8 cellular contexts compared by ENCODE assay signal in the genomic region with DNA sequence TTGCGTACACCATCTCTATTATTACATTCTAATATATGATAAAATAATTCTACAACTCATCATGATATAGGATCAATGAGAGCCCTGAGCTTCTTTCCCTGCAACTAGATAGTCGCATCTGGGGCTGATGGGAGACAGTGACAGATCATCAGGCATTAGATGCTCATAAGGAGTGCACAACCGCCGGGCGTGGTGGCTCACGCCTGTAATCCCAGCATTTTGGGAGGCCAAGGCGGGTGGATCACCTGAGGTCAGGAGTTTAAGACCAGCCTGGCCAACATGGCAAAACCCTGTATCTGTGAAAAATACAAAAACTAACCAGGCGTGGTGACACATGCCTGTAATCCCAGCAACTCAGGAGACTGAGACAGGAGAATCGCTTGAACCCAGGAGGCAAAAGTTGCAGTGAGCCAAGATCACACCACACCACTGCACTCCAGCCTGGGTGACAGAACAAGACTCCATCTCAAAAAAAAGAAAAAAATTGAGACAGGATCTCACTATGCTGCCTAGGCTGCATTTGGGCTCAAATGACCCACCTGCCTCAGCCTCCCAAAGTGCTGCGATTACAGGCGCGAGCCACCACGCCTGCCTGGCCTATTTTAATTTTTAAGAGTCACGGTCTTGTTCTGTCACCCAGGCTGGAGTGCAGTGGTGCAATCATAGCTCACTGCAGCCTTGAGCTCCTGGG. TPM values are rescaled to one million over a fixed set of nuclear protein-coding genes. Genes with fewer than 3 reads are reported as not detected.
DNase-seq lines count a peak whose midpoint lies in the region; ATAC-seq and TF ChIP-seq lines count a peak whose summit lies in the region.
"Not testable (repeated sequence)": the region's sequence is repeated elsewhere in the genome, so short reads cannot be mapped to it uniquely, and the experiment has no call there.

No MANE protein-coding gene starts in this region.

- H3K27me3 Mint-ChIP-seq in CD4-positive, CD25-positive, alpha-beta regulatory T cell; activated CD4-positive, alpha-beta T cell treated with anti-CD3 and anti-CD28 coated beads, Interleukin-2, amount 10 ng/mL, durations not matched to agents 24 days and 14 days: not testable (repeated sequence)
- peaks cover 35% of the 10 kb centered on the region for H3K27me3 Mint-ChIP-seq in activated naive CD8-positive, alpha-beta T cell treated with anti-CD3 and anti-CD28 coated beads for 36 hours

- peaks cover 26% of the 10 kb centered on the region for H3F3A ChIP-seq in PC-3 (ENCODE audit: low read length, unreplicated experiment)

- peak; percentile 42 for TF ChIP-seq POLR2A in GM19099 (IDR thresholded peaks at IDR 0.05; ENCODE audit: extremely low read depth, insufficient read length, low read depth)
- TF ChIP-seq POLR2A in esophagus muscularis mucosa (IDR thresholded peaks at IDR 0.05; ENCODE audit: low read depth): not testable (repeated sequence)

- not testable (repeated sequence) for H2BK15ac ChIP-seq in mesendoderm (replicated peaks; ENCODE audit: low read depth)

- peak overlapping the region in 3 of 4 donors; percentile 49 to 97 (median 53) for H3K4me3 Mint-ChIP-seq in CD4-positive, CD25-positive, alpha-beta regulatory T cell
- not testable (repeated sequence) for H3K4me3 Mint-ChIP-seq in activated CD4-positive, alpha-beta T cell treated with anti-CD3 and anti-CD28 coated beads, Interleukin-2, amount 10 ng/mL, durations not matched to agents 24 days and 14 days
- H3K4me3 Mint-ChIP-seq in activated naive CD8-positive, alpha-beta T cell treated with anti-CD3 and anti-CD28 coated beads for 36 hours: peak overlapping the region; percentile 58

- not testable (repeated sequence) for H3K18ac ChIP-seq in mesendoderm (ENCODE audit: low read length)

- not testable (repeated sequence) for H3K4me3 ChIP-seq in CD4-positive, CD25-positive, alpha-beta regulatory T cell (ENCODE audit: low read depth, low read length); PC-3 (ENCODE audit: low read length); esophagus muscularis mucosa; mesendoderm (ENCODE audit: low read length)

- peaks cover 45% of the 10 kb centered on the region for H4K20me1 ChIP-seq in PC-3 (ENCODE audit: low read length)

- not testable (repeated sequence) for H3K79me1 ChIP-seq in mesendoderm (ENCODE audit: low read length)

- H3K4me1 ChIP-seq in CD4-positive, CD25-positive, alpha-beta regulatory T cell (ENCODE audit: control insufficient read depth, insufficient read depth, low read length, poor library complexity, severe bottlenecking): peaks cover 34% of the 10 kb centered on the region
- H3K4me1 ChIP-seq in PC-3 (ENCODE audit: insufficient read depth, low read length): peaks cover 11% of the 10 kb centered on the region
- peaks cover 10 to 28% (median 25%) of the 10 kb centered on the region in 4 donors for H3K4me1 ChIP-seq in esophagus muscularis mucosa
- H3K4me1 ChIP-seq in mesendoderm (ENCODE audit: control insufficient read depth, low read depth, low read length): not testable (repeated sequence)

- H3K9me3 ChIP-seq in CD4-positive, CD25-positive, alpha-beta regulatory T cell (ENCODE audit: control insufficient read depth in 2 of 2, low read length in 2 of 2); PC-3 (ENCODE audit: low read length); esophagus muscularis mucosa: not testable (repeated sequence)

- CTCF ChIA-PET in PC-3 (lab: Charles Lee): not testable (repeated sequence)

- not testable (repeated sequence) for TF ChIP-seq CTCF in PC-3 (conservative IDR thresholded peaks at IDR 0.05; ENCODE audit: low read depth, low read length); esophagus muscularis mucosa (IDR thresholded peaks at IDR 0.05)

- not testable (repeated sequence) for H2AK5ac ChIP-seq in mesendoderm (ENCODE audit: low read length)

- H3K9me3 Mint-ChIP-seq in CD4-positive, CD25-positive, alpha-beta regulatory T cell; activated CD4-positive, alpha-beta T cell treated with anti-CD3 and anti-CD28 coated beads, Interleukin-2, amount 10 ng/mL, durations not matched to agents 24 days and 14 days; activated naive CD8-positive, alpha-beta T cell treated with anti-CD3 and anti-CD28 coated beads for 36 hours: not testable (repeated sequence)

- not testable (repeated sequence) for H4K5ac ChIP-seq in mesendoderm (ENCODE audit: low read length)

- H3K27ac Mint-ChIP-seq in CD4-positive, CD25-positive, alpha-beta regulatory T cell: peak overlapping the region; percentile 67 to 97 (median 78)
- H3K27ac Mint-ChIP-seq in activated CD4-positive, alpha-beta T cell treated with anti-CD3 and anti-CD28 coated beads, Interleukin-2, amount 10 ng/mL, durations not matched to agents 24 days and 14 days: peak overlapping the region; percentile 49
- H3K27ac Mint-ChIP-seq in activated naive CD8-positive, alpha-beta T cell treated with anti-CD3 and anti-CD28 coated beads for 36 hours: peak overlapping the region; percentile 96

- not testable (repeated sequence) for H3K56ac ChIP-seq in mesendoderm (ENCODE audit: low read length)

- not testable (repeated sequence) for H3K27ac ChIP-seq in CD4-positive, CD25-positive, alpha-beta regulatory T cell (ENCODE audit: insufficient read depth, low read length, poor library complexity, severe bottlenecking); PC-3 (ENCODE audit: low read length); mesendoderm (ENCODE audit: low read depth, low read length)
- peak overlapping the region; percentile 100 for H3K27ac ChIP-seq in esophagus muscularis mucosa (replicated peaks in 1 of 4)

- WGBS in esophagus muscularis mucosa: 75% methylated on average over 13 of the region's 14 CpGs
- no CpG with 5 or more reads among the region's 14 CpGs for WGBS in mesendoderm (ENCODE audit: extremely low coverage, insufficient coverage, low lambda C conversion rate)

- intact Hi-C loops in PC-3 (cut with micrococcal nuclease); activated CD4-positive, alpha-beta T cell treated with anti-CD3 and anti-CD28 coated beads, Interleukin-2, amount 10 ng/mL, durations not matched to agents 24 days and 14 days (cut with micrococcal nuclease); esophagus muscularis mucosa (cut with DNase I): not testable (repeated sequence)

- peak in 2 of 3 donors; percentile 26 to 41 for DNase-seq in CD4-positive, CD25-positive, alpha-beta regulatory T cell
- not testable (repeated sequence) for DNase-seq in PC-3; activated naive CD8-positive, alpha-beta T cell treated with anti-CD3 and anti-CD28 coated beads for 36 hours; esophagus muscularis mucosa (ENCODE audit: extremely low spot score)
- peak; percentile 73 for DNase-seq in activated CD4-positive, alpha-beta T cell treated with anti-CD3 and anti-CD28 coated beads, Interleukin-2, amount 10 ng/mL, durations not matched to agents 24 days and 14 days
- DNase-seq in mesendoderm: peak; percentile 37
- DNase-seq in stimulated activated CD4-positive, alpha-beta T cell treated with anti-CD3 and anti-CD28 coated beads, Interleukin-2, amount 100 ng/mL, for 48 hours: peak; percentile 20 to 38

- H3K36me3 Mint-ChIP-seq in CD4-positive, CD25-positive, alpha-beta regulatory T cell: peaks cover 30% of the 10 kb centered on the region
- H3K36me3 Mint-ChIP-seq in activated CD4-positive, alpha-beta T cell treated with anti-CD3 and anti-CD28 coated beads, Interleukin-2, amount 10 ng/mL, durations not matched to agents 24 days and 14 days (ENCODE audit: low read depth): peaks cover 53% of the 10 kb centered on the region
- peaks cover 53% of the 10 kb centered on the region for H3K36me3 Mint-ChIP-seq in activated naive CD8-positive, alpha-beta T cell treated with anti-CD3 and anti-CD28 coated beads for 36 hours

- ATAC-seq in CD4-positive, CD25-positive, alpha-beta regulatory T cell (ENCODE audit: low read depth in 2 of 2): not testable (repeated sequence)
- peak; percentile 0 for ATAC-seq in PC-3

- H3K4ac ChIP-seq in mesendoderm (ENCODE audit: low read depth, low read length): not testable (repeated sequence)

- H4K8ac ChIP-seq in mesendoderm (ENCODE audit: low read depth, low read length): not testable (repeated sequence)

- H3K9ac ChIP-seq in PC-3 (ENCODE audit: low read length); mesendoderm (ENCODE audit: low read length): not testable (repeated sequence)

- peaks cover 43% of the 10 kb centered on the region for H3K36me3 ChIP-seq in CD4-positive, CD25-positive, alpha-beta regulatory T cell (ENCODE audit: control insufficient read depth, insufficient read depth, low read length)
- H3K36me3 ChIP-seq in PC-3 (ENCODE audit: low read depth, low read length): peaks cover 44% of the 10 kb centered on the region
- peaks cover 32 to 57% (median 46%) of the 10 kb centered on the region in 4 donors for H3K36me3 ChIP-seq in esophagus muscularis mucosa
- H3K36me3 ChIP-seq in mesendoderm (ENCODE audit: control insufficient read depth, insufficient read depth, low read length): peaks cover 26% of the 10 kb centered on the region

- not testable (repeated sequence) for H2BK120ac ChIP-seq in mesendoderm (ENCODE audit: low read depth, low read length)

- POLR2A ChIA-PET in PC-3 (lab: Charles Lee; ENCODE audit: unreplicated experiment): interaction anchor here (0.6 kb wide), 1 partner anchor 22 kb away, joined by 16 read pairs; no protein-coding TSS in a partner anchor

- BruUV-seq in PC-3 (replicated peaks; lab: Mats Ljungman, UMichigan): not testable (repeated sequence)

- not testable (repeated sequence) for H3K23ac ChIP-seq in mesendoderm (ENCODE audit: low read length)

- not testable (repeated sequence) for H3K4me2 ChIP-seq in PC-3 (ENCODE audit: low read length); mesendoderm (ENCODE audit: low read length)

- H3K4me1 Mint-ChIP-seq in CD4-positive, CD25-positive, alpha-beta regulatory T cell: peaks cover 6 to 48% (median 22%) of the 10 kb centered on the region in 4 donors
- peaks cover 23% of the 10 kb centered on the region for H3K4me1 Mint-ChIP-seq in activated CD4-positive, alpha-beta T cell treated with anti-CD3 and anti-CD28 coated beads, Interleukin-2, amount 10 ng/mL, durations not matched to agents 24 days and 14 days
- peaks cover 46% of the 10 kb centered on the region for H3K4me1 Mint-ChIP-seq in activated naive CD8-positive, alpha-beta T cell treated with anti-CD3 and anti-CD28 coated beads for 36 hours

- not testable (repeated sequence) for H3K9me2 ChIP-seq in PC-3 (replicated peaks; ENCODE audit: low read length)

- H2AFZ ChIP-seq in PC-3 (ENCODE audit: low read length): not testable (repeated sequence)

- H3K27me3 ChIP-seq in CD4-positive, CD25-positive, alpha-beta regulatory T cell (ENCODE audit: control insufficient read depth, insufficient read depth, low read length); PC-3 (ENCODE audit: low read length); esophagus muscularis mucosa; mesendoderm (ENCODE audit: insufficient read depth, low read length, poor library complexity): not testable (repeated sequence)

- TF ChIP-seq EP300 in esophagus muscularis mucosa (IDR thresholded peaks at IDR 0.05): not testable (repeated sequence)

- H3K79me2 ChIP-seq in PC-3 (ENCODE audit: low read length) (peaks cover 30% of the 10 kb centered on the region), mesendoderm (ENCODE audit: control insufficient read depth, insufficient read depth, low read length) (peaks cover 19% of the 10 kb centered on the region)

- H2BK5ac ChIP-seq in mesendoderm (ENCODE audit: low read length): not testable (repeated sequence)

RNA-seq across cellular contexts. Expression of a gene that starts 5.7 kb away (rescaled TPM):
- 4,658 TPM for total RNA-seq in CD4-positive, CD25-positive, alpha-beta regulatory T cell
- polyA plus RNA-seq in CD4-positive, CD25-positive, alpha-beta regulatory T cell: over 10,000 TPM; 15,124 to 22,941 (median 18,492) TPM
- total RNA-seq in PC-3 (2014; rRNA removed) (1,825 and 2,289 TPM in 2 replicates), esophagus muscularis mucosa (over 10,000 TPM in 2 of 4 donors, 1,000 to 10,000 TPM in 2; 7,343 to 12,848 (median 9,443) TPM)
- total RNA-seq in activated CD4-positive, alpha-beta T cell treated with anti-CD3 and anti-CD28 coated beads, Interleukin-2, amount 10 ng/mL, durations not matched to agents 24 days and 14 days: 7,275 and 7,450 TPM in 2 replicates
- total RNA-seq in activated naive CD8-positive, alpha-beta T cell treated with anti-CD3 and anti-CD28 coated beads for 36 hours: 1,000 to 10,000 TPM; 7,622 to 7,820 TPM
- polyA plus RNA-seq in mesendoderm (2013, experiment 1 of 2): 13,565 TPM
- 13,705 TPM for polyA plus RNA-seq in mesendoderm (2013, experiment 2 of 2)

RNA-seq across cellular contexts. Expression of a gene that starts 11.1 kb away (rescaled TPM):
- 10.7 TPM for total RNA-seq in CD4-positive, CD25-positive, alpha-beta regulatory T cell
- 1 to 10 TPM in 2 of 4 donors, under 1 TPM in 2; 0.74 to 1.3 (median 1.1) TPM for polyA plus RNA-seq in CD4-positive, CD25-positive, alpha-beta regulatory T cell
- total RNA-seq in PC-3 (2014; rRNA removed) (10.2 and 16.2 TPM in 2 replicates), esophagus muscularis mucosa (10 to 100 TPM in 2 of 4 donors, 1 to 10 TPM in 2; 4.6 to 12.7 (median 8.4) TPM)
- total RNA-seq in activated CD4-positive, alpha-beta T cell treated with anti-CD3 and anti-CD28 coated beads, Interleukin-2, amount 10 ng/mL, durations not matched to agents 24 days and 14 days: 15.7 and 16.3 TPM in 2 replicates
- 10 to 100 TPM; 10.2 to 10.7 TPM for total RNA-seq in activated naive CD8-positive, alpha-beta T cell treated with anti-CD3 and anti-CD28 coated beads for 36 hours
- 7.9 TPM for polyA plus RNA-seq in mesendoderm (2013, experiment 1 of 2)
- polyA plus RNA-seq in mesendoderm (2013, experiment 2 of 2): 7.9 TPM
